In the genomic region with DNA sequence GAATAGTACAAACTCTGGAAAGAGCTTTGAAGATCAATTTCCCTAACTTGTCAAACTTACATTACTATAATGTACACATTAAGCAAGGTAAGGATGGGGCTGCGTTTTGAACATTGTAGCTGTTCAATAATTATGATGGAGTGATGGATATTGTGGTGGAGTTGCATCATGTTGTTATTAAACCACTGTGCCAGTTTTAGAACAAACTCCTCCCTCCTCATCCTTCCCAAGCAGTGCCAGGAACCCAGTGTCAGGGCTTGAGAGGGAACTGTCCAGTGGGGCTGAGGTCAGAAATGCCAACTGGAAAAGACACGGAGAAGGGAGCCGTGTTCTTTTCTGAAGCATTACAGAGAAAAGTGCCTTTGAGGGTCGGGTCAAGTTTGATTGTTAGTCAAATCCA, we compare ENCODE assay signal across 17 cellular contexts. TPM values are rescaled to one million over a fixed set of nuclear protein-coding genes. Genes with fewer than 3 reads are reported as not detected.
A peak's percentile ranks its signal among the peaks of the same experiment; 100 is the strongest.
DNase-seq lines count a peak whose midpoint lies in the region; ATAC-seq, FAIRE-seq and TF ChIP-seq lines count a peak whose summit lies in the region.
"Had no signal": no experiment of that assay in that cellular context is flagged by ENCODE, and none has a peak within 500 bp of the region (broad histone marks: within the 10 kb centered on the region; RNA-seq: fewer than 3 reads in every experiment).

No MANE protein-coding gene starts in this region.

- DNase-seq in A549 (ENCODE audit: low read depth in 1 of 2, low spot score in 1 of 2) (peak in 1 of 2 experiments; percentile 12), GM23248 (peak; percentile 2), SK-MEL-5 (ENCODE audit: low read depth, low spot score) (peak; percentile 29), left lobe of liver (ENCODE audit: low spot score) (peak; percentile 48)
- no peak for DNase-seq in activated T-cell treated with anti-CD3 and anti-CD28 coated beads, Interleukin-2, amount 50 U/mL, for 72 hours
- DNase-seq in T-helper 2 cell treated with Interferon-gamma antibody and Interleukin-4, amounts not matched to agents 5 μg/mL and 100 μg/mL, for 36 hours (ENCODE audit: low spot score) = no peak
- DNase-seq: CD4-positive, CD25-positive, alpha-beta regulatory T cell; Karpas-422; NCI-H187 treated with DMSO at 0.1 percent for 48 hours; NCI-H510A; NCI-H82; Peyer's patch; Right ventricle myocardium superior had no signal

- H3K4me3 ChIP-seq in A549 (no peak overlapping the region), GM23248 (no peak overlapping the region)
- H3K4me3 ChIP-seq: Peyer's patch had no signal

- in situ Hi-C loops in GM23248 (cut with MboI) = no loop called here
- in situ Hi-C loops in SK-MEL-5 (cut with HindIII; ENCODE audit: low pct_unique_long_range_greater_than_20kb, low sequenced_read_pairs) = no loop called here

- peak overlapping the region; percentile 37; the same call in 2 of the 3 replicates for H3K4me2 ChIP-seq in A549
- H3K4me2 ChIP-seq in GM23248 (ENCODE audit: unreplicated experiment) = no peak overlapping the region

- no peak overlapping the region for H3K4me3 Mint-ChIP-seq in activated T-cell treated with anti-CD3 and anti-CD28 coated beads, Interleukin-2, amount 50 U/mL, for 72 hours
- H3K4me3 Mint-ChIP-seq in T-helper 2 cell treated with Interferon-gamma antibody and Interleukin-4, amounts not matched to agents 5 μg/mL and 100 μg/mL, for 36 hours = no peak overlapping the region
- H3K4me3 Mint-ChIP-seq: B cell; CD4-positive, CD25-positive, alpha-beta regulatory T cell had no signal

- H3K9me3 ChIP-seq in A549 (no peaks in the 10 kb centered on the region), GM23248 (ENCODE audit: low read depth) (no peaks in the 10 kb centered on the region)
- H3K9me3 ChIP-seq: Peyer's patch had no signal

- CTCF ChIA-PET in A549 (lab: Yijun Ruan, JAX) = interaction anchor here (1.2 kb wide), 1 partner anchor 9 kb away, joined by 4 read pairs; no protein-coding TSS in a partner anchor

- no peaks in the 10 kb centered on the region for H3K79me2 ChIP-seq in GM23248 (ENCODE audit: insufficient read depth)

- no peaks in the 10 kb centered on the region for H3K27me3 Mint-ChIP-seq in activated T-cell treated with anti-CD3 and anti-CD28 coated beads, Interleukin-2, amount 50 U/mL, for 72 hours (ENCODE audit: low read depth)
- peaks cover 4% of the 10 kb centered on the region for H3K27me3 Mint-ChIP-seq in T-helper 2 cell treated with Interferon-gamma antibody and Interleukin-4, amounts not matched to agents 5 μg/mL and 100 μg/mL, for 36 hours (ENCODE audit: low read depth)
- H3K27me3 Mint-ChIP-seq: B cell had no signal

- POLR2A ChIA-PET in A549 (lab: Yijun Ruan, JAX) = no interaction called here

- no peak for FAIRE-seq in A549 (lab: Jason Lieb, UNC)
- FAIRE-seq: GM19239, H54 had no signal

- no peaks in the 10 kb centered on the region for H3F3A ChIP-seq in GM23248 (ENCODE audit: insufficient read depth)

- TF ChIP-seq CTCF in A549 (IDR thresholded peaks at IDR 0.05) = no peak

- H3K9me2 ChIP-seq in GM23248 (ENCODE audit: insufficient read depth) = no peaks in the 10 kb centered on the region

- no peaks in the 10 kb centered on the region for H3K36me3 Mint-ChIP-seq in activated T-cell treated with anti-CD3 and anti-CD28 coated beads, Interleukin-2, amount 50 U/mL, for 72 hours (ENCODE audit: insufficient read depth in 2 of 2)
- no peaks in the 10 kb centered on the region for H3K36me3 Mint-ChIP-seq in T-helper 2 cell treated with Interferon-gamma antibody and Interleukin-4, amounts not matched to agents 5 μg/mL and 100 μg/mL, for 36 hours (ENCODE audit: low read depth)
- H3K36me3 Mint-ChIP-seq: CD4-positive, CD25-positive, alpha-beta regulatory T cell had no signal

- peaks cover 14% of the 10 kb centered on the region; the same call in 2 of the 3 replicates for H3K4me1 ChIP-seq in A549
- no peaks in the 10 kb centered on the region for H3K4me1 ChIP-seq in GM23248 (ENCODE audit: insufficient read depth)
- H3K4me1 ChIP-seq: Peyer's patch had no signal

- H3K27ac ChIP-seq in A549 (peak overlapping the region; percentile 22 to 29; a peak in 4 of 6 replicates), GM23248 (no peak overlapping the region)
- H3K27ac ChIP-seq: Peyer's patch had no signal

- H3K36me3 ChIP-seq in GM23248 (ENCODE audit: low read depth) = no peaks in the 10 kb centered on the region
- H3K36me3 ChIP-seq: Peyer's patch had no signal

- H4K20me1 ChIP-seq in GM23248 (ENCODE audit: insufficient read depth) = no peaks in the 10 kb centered on the region

- TF ChIP-seq EP300 in A549 (IDR thresholded peaks at IDR 0.05) = no peak

- 19% methylated on average over 4 of the region's 4 CpGs for WGBS in A549 (ENCODE audit: missing lambda C conversion rate)
- 13 to 14% methylated on average over 4 of the region's 4 CpGs for WGBS in GM23248 (ENCODE audit: low coverage in 1 of 2, low lambda C conversion rate in 2 of 2, missing lambda C conversion rate in 2 of 2), 2 experiments

- ATAC-seq in A549 (peak; percentile 51 to 54; a peak in 4 of 6 replicates), left lobe of liver (peak; percentile 75), GM21825 (IDR thresholded peaks at IDR 0.05; ENCODE audit: unreplicated experiment) (no peak)
- ATAC-seq in activated T-cell treated with anti-CD3 and anti-CD28 coated beads, Interleukin-2, amount 50 U/mL, for 72 hours (replicated peaks in 1 of 2) = no peak

- H3K27me3 ChIP-seq in GM23248 (replicated peaks; ENCODE audit: insufficient read depth) = no peaks in the 10 kb centered on the region; the same call in 1 of the 2 replicates
- H3K27me3 ChIP-seq: Peyer's patch had no signal

- no peak for TF ChIP-seq RAD21 in A549 (conservative IDR thresholded peaks at IDR 0.05 in 1 of 2, IDR thresholded peaks at IDR 0.05 in 1 of 2)

- H3K4me1 Mint-ChIP-seq in activated T-cell treated with anti-CD3 and anti-CD28 coated beads, Interleukin-2, amount 50 U/mL, for 72 hours (ENCODE audit: low read depth) = no peaks in the 10 kb centered on the region
- no peaks in the 10 kb centered on the region for H3K4me1 Mint-ChIP-seq in T-helper 2 cell treated with Interferon-gamma antibody and Interleukin-4, amounts not matched to agents 5 μg/mL and 100 μg/mL, for 36 hours (ENCODE audit: low read depth)
- H3K4me1 Mint-ChIP-seq: B cell had no signal

- H2AFZ ChIP-seq in GM23248 = no peak overlapping the region

- H3K9ac ChIP-seq in GM23248 = no peak overlapping the region

- no peak for TF ChIP-seq POLR2A in A549 (IDR thresholded peaks at IDR 0.05; ENCODE audit: low read length)

- H3K27ac Mint-ChIP-seq in activated T-cell treated with anti-CD3 and anti-CD28 coated beads, Interleukin-2, amount 50 U/mL, for 72 hours = no peak overlapping the region
- H3K27ac Mint-ChIP-seq in T-helper 2 cell treated with Interferon-gamma antibody and Interleukin-4, amounts not matched to agents 5 μg/mL and 100 μg/mL, for 36 hours = no peak overlapping the region
- H3K27ac Mint-ChIP-seq: B cell; CD4-positive, CD25-positive, alpha-beta regulatory T cell had no signal

- H3K9me3 Mint-ChIP-seq in activated T-cell treated with anti-CD3 and anti-CD28 coated beads, Interleukin-2, amount 50 U/mL, for 72 hours = no peaks in the 10 kb centered on the region
- H3K9me3 Mint-ChIP-seq in T-helper 2 cell treated with Interferon-gamma antibody and Interleukin-4, amounts not matched to agents 5 μg/mL and 100 μg/mL, for 36 hours = no peaks in the 10 kb centered on the region
- H3K9me3 Mint-ChIP-seq: CD4-positive, CD25-positive, alpha-beta regulatory T cell had no signal

TF ChIP-seq in A549, 52 proteins besides CTCF, POLR2A, EP300 and RAD21 (continues in another document):
- TF ChIP-seq PHF8 (IDR thresholded peaks at IDR 0.05; ENCODE audit: borderline replicate concordance, low read depth) (no peak), RCOR1 (IDR thresholded peaks at IDR 0.05; ENCODE audit: low read depth, low read length) (no peak), MYC (IDR thresholded peaks at IDR 0.05; ENCODE audit: borderline replicate concordance, low read length) (no peak), EHMT2 (IDR thresholded peaks at IDR 0.05; ENCODE audit: low read depth) (no peak), MAFK (IDR thresholded peaks at IDR 0.05; ENCODE audit: partially characterized antibody) (no peak), CHD2 (IDR thresholded peaks at IDR 0.05; ENCODE audit: low read length, partially characterized antibody) (no peak), HEYL (CRISPR knock-in tag; IDR thresholded peaks at IDR 0.05) (no peak), HMGXB4 (CRISPR knock-in tag; IDR thresholded peaks at IDR 0.05; ENCODE audit: borderline replicate concordance) (no peak), CEBPB (IDR thresholded peaks at IDR 0.05) (no peak), RARB (CRISPR knock-in tag; IDR thresholded peaks at IDR 0.05) (no peak), FOXS1 (CRISPR knock-in tag; IDR thresholded peaks at IDR 0.05) (no peak), ZC3H11A (IDR thresholded peaks at IDR 0.05) (no peak), HOXB13 (CRISPR knock-in tag; IDR thresholded peaks at IDR 0.05; ENCODE audit: low read depth) (no peak)

RNA-seq across cellular contexts. Expression of gene PAPOLA, which starts 31.9 kb away (rescaled TPM):
- polyA plus RNA-seq in A549 (2011; rRNA removed) (236 and 273 TPM in 2 replicates), A549 (2017; fragmentation: RNase III; extraction: RNeasy Plus Mini Kit Qiagen cat#74134 plus additional on column Dnase treatment) (105 to 116 TPM (median 107 TPM) in 3 replicates), GM23248 (2016; fragmentation: Nextera tagmentation; extraction: Ambion mirVana) (119 and 124 TPM in 2 replicates)
- 67.8 and 72.3 TPM in 2 replicates for polyA plus RNA-seq in A549 (2012; cell fraction: cytosol; rRNA removed)
- 26.5 and 29.4 TPM in 2 replicates for polyA plus RNA-seq in A549 (2012; cell fraction: nucleus; rRNA removed)
- polyA minus RNA-seq in A549 (2011; rRNA and poly(A)+ RNA removed) = 169 and 229 TPM in 2 replicates
- 62.6 and 64.3 TPM in 2 replicates for total RNA-seq in GM23248 (2014; rRNA removed; shearing (Covaris generic))
- 118 and 120 TPM in 2 replicates for total RNA-seq in SK-MEL-5 (2014; rRNA removed; shearing (Covaris generic))
- polyA plus RNA-seq in SK-MEL-5 (2015; cell fraction: cytosol; rRNA removed) = 118 and 150 TPM in 2 replicates
- 193 and 214 TPM in 2 replicates for polyA plus RNA-seq in SK-MEL-5 (2015; cell fraction: nucleus; rRNA removed)
- 62.7 TPM for total RNA-seq in left lobe of liver
- total RNA-seq in activated T-cell treated with anti-CD3 and anti-CD28 coated beads, Interleukin-2, amount 50 U/mL, for 72 hours = 100 to 1,000 TPM; 124 to 143 TPM

Comparison
In these comparisons a context has a peak if more than half of its experiments do, and no peak if none do; other contexts are left out.
1. ATAC-seq: peak in A549 (2 of 2) and left lobe of liver (single experiment); none in activated T-cell treated with anti-CD3 and anti-CD28 coated beads, Interleukin-2, amount 50 U/mL, for 72 hours (0 of 2) and GM21825 (single experiment).
2. DNase-seq: peak in GM23248 (single experiment), SK-MEL-5 (single experiment) and left lobe of liver (single experiment); none in activated T-cell treated with anti-CD3 and anti-CD28 coated beads, Interleukin-2, amount 50 U/mL, for 72 hours (0 of 2) and T-helper 2 cell treated with Interferon-gamma antibody and Interleukin-4, amounts not matched to agents 5 μg/mL and 100 μg/mL, for 36 hours (single experiment).